17 cellular contexts compared by ENCODE assay signal in genomic region chr11:67368621-67369020, GRCh38. TPM values are rescaled to one million over a fixed set of nuclear protein-coding genes. Genes with fewer than 3 reads are reported as not detected.
DNase-seq lines count a peak whose midpoint lies in the region; ATAC-seq, FAIRE-seq and TF ChIP-seq lines count a peak whose summit lies in the region.
"Had no signal": no experiment of that assay in that cellular context is flagged by ENCODE, and none has a peak within 500 bp of the region (broad histone marks: within the 10 kb centered on the region; RNA-seq: fewer than 3 reads in every experiment).

No MANE protein-coding gene starts in this region.

- H3K36me3 Mint-ChIP-seq in activated naive CD8-positive, alpha-beta T cell treated with anti-CD3 and anti-CD28 coated beads, Interleukin-2, amount 10 ng/mL, durations not matched to agents 7 days and 5 days = no peaks in the 10 kb centered on the region
- no peaks in the 10 kb centered on the region for H3K36me3 Mint-ChIP-seq in activated naive CD8-positive, alpha-beta T cell treated with anti-CD3 and anti-CD28 coated beads for 36 hours
- H3K36me3 Mint-ChIP-seq in immature natural killer cell = peaks cover 5 to 15% (median 14%) of the 10 kb centered on the region in 3 donors
- H3K36me3 Mint-ChIP-seq: naive thymus-derived CD8-positive, alpha-beta T cell had no signal

- no peak for FAIRE-seq in HTR-8/SVneo (lab: Jason Lieb, UNC)

- intact Hi-C loops in uterus (cut with DNase I; ENCODE audit: low total_unique reads) = no loop called here

- H3K27me3 Mint-ChIP-seq in activated naive CD8-positive, alpha-beta T cell treated with anti-CD3 and anti-CD28 coated beads, Interleukin-2, amount 10 ng/mL, durations not matched to agents 7 days and 5 days = peaks cover 42% of the 10 kb centered on the region
- peaks cover 14% of the 10 kb centered on the region for H3K27me3 Mint-ChIP-seq in activated naive CD8-positive, alpha-beta T cell treated with anti-CD3 and anti-CD28 coated beads for 36 hours
- H3K27me3 Mint-ChIP-seq in immature natural killer cell (ENCODE audit: low read depth in 3 of 3) = peaks cover 13 to 20% (median 20%) of the 10 kb centered on the region in 3 donors

- peak overlapping the region; percentile 15 for H3K4me3 Mint-ChIP-seq in activated naive CD8-positive, alpha-beta T cell treated with anti-CD3 and anti-CD28 coated beads, Interleukin-2, amount 10 ng/mL, durations not matched to agents 7 days and 5 days
- H3K4me3 Mint-ChIP-seq in activated naive CD8-positive, alpha-beta T cell treated with anti-CD3 and anti-CD28 coated beads for 36 hours = no peak overlapping the region
- H3K4me3 Mint-ChIP-seq in immature natural killer cell = peak overlapping the region; percentile 32 to 68 (median 57)
- H3K4me3 Mint-ChIP-seq: GM23338 had no signal

- H3K27ac ChIP-seq in RWPE1 (peak overlapping the region; percentile 66), uterus (peak overlapping the region; percentile 92 to 99)
- H3K27ac ChIP-seq: SK-N-MC had no signal

- H3K27ac Mint-ChIP-seq in activated naive CD8-positive, alpha-beta T cell treated with anti-CD3 and anti-CD28 coated beads, Interleukin-2, amount 10 ng/mL, durations not matched to agents 7 days and 5 days = no peak overlapping the region
- H3K27ac Mint-ChIP-seq in activated naive CD8-positive, alpha-beta T cell treated with anti-CD3 and anti-CD28 coated beads for 36 hours = no peak overlapping the region
- H3K27ac Mint-ChIP-seq in immature natural killer cell = peak overlapping the region; percentile 12 to 75 (median 52)
- H3K27ac Mint-ChIP-seq: GM23338 had no signal

- H3K9me3 Mint-ChIP-seq in activated naive CD8-positive, alpha-beta T cell treated with anti-CD3 and anti-CD28 coated beads, Interleukin-2, amount 10 ng/mL, durations not matched to agents 7 days and 5 days = no peaks in the 10 kb centered on the region
- H3K9me3 Mint-ChIP-seq in activated naive CD8-positive, alpha-beta T cell treated with anti-CD3 and anti-CD28 coated beads for 36 hours = no peaks in the 10 kb centered on the region
- H3K9me3 Mint-ChIP-seq in immature natural killer cell = peaks cover 0 to 2% (median 0%) of the 10 kb centered on the region in 6 donors
- H3K9me3 Mint-ChIP-seq: GM23338; naive thymus-derived CD8-positive, alpha-beta T cell had no signal

- no peak for DNase-seq in activated naive CD8-positive, alpha-beta T cell treated with anti-CD3 and anti-CD28 coated beads, Interleukin-2, amount 10 ng/mL, durations not matched to agents 7 days and 5 days
- no peak for DNase-seq in activated naive CD8-positive, alpha-beta T cell treated with anti-CD3 and anti-CD28 coated beads for 36 hours
- DNase-seq in RWPE1 (ENCODE audit: low spot score) (no peak), immature natural killer cell (peak; percentile 79 to 84 (median 81)), uterus (no peak), HTR-8/SVneo (ENCODE audit: insufficient read length, low spot score) (no peak), superior temporal gyrus (ENCODE audit: extremely low spot score) (no peak)
- DNase-seq: activated gamma-delta T cell; DMS153; left cardiac atrium; MM.1S; naive thymus-derived CD8-positive, alpha-beta T cell; tibial artery had no signal

- ATAC-seq in activated naive CD8-positive, alpha-beta T cell treated with anti-CD3 and anti-CD28 coated beads, Interleukin-2, amount 10 ng/mL, durations not matched to agents 7 days and 5 days (ENCODE audit: low read depth) = no peak
- no peak for ATAC-seq in HG03175 (IDR thresholded peaks at IDR 0.05; ENCODE audit: unreplicated experiment)
- ATAC-seq: GM23338; naive thymus-derived CD8-positive, alpha-beta T cell had no signal

- H3K4me1 ChIP-seq in uterus = peaks cover 5 to 16% of the 10 kb centered on the region in 2 donors

- H3K9me3 ChIP-seq in uterus = no peaks in the 10 kb centered on the region
- H3K9me3 ChIP-seq: breast epithelium, tibial artery had no signal

- H3K36me3 ChIP-seq in uterus = no peaks in the 10 kb centered on the region
- H3K36me3 ChIP-seq: breast epithelium had no signal

- CTCF ChIA-PET in RWPE1 (lab: Yijun Ruan, JAX) = interaction anchor here (3.0 kb wide), 1 partner anchor 14 kb away, joined by 16 read pairs; no protein-coding TSS in a partner anchor

- no peak overlapping the region for H3K4me3 ChIP-seq in uterus
- H3K4me3 ChIP-seq: breast epithelium, GM23338, SK-N-MC, tibial artery had no signal

- POLR2A ChIA-PET in activated naive CD8-positive, alpha-beta T cell treated with anti-CD3 and anti-CD28 coated beads, Interleukin-2, amount 10 ng/mL, durations not matched to agents 7 days and 5 days (lab: Charles Lee) = interaction anchor here (1.1 to 1.6 kb wide), 2 partner anchors 15 to 23 kb away, joined by 3 to 5 read pairs; partner anchors contain the start of genes POLD4 and RAD9A
- POLR2A ChIA-PET in RWPE1 (lab: Yijun Ruan, JAX; ENCODE audit: low non-redundant PET) = no interaction called here

- no peaks in the 10 kb centered on the region for H3K27me3 ChIP-seq in uterus
- H3K27me3 ChIP-seq: breast epithelium, tibial artery had no signal

- TF ChIP-seq POLR2A in uterus (IDR thresholded peaks at IDR 0.05) = no peak

- H3K4me1 Mint-ChIP-seq in activated naive CD8-positive, alpha-beta T cell treated with anti-CD3 and anti-CD28 coated beads, Interleukin-2, amount 10 ng/mL, durations not matched to agents 7 days and 5 days = peaks cover 49% of the 10 kb centered on the region
- H3K4me1 Mint-ChIP-seq in activated naive CD8-positive, alpha-beta T cell treated with anti-CD3 and anti-CD28 coated beads for 36 hours = peaks cover 39% of the 10 kb centered on the region
- H3K4me1 Mint-ChIP-seq in immature natural killer cell = peaks cover 74 to 76% of the 10 kb centered on the region in 2 donors

- TF ChIP-seq CTCF in RWPE1 (conservative IDR thresholded peaks at IDR 0.05; ENCODE audit: low read depth) (no peak), uterus (IDR thresholded peaks at IDR 0.05) (no peak)

RNA-seq across cellular contexts. Expression of gene CLCF1, which starts 4.8 kb away (rescaled TPM):
- total RNA-seq in activated naive CD8-positive, alpha-beta T cell treated with anti-CD3 and anti-CD28 coated beads, Interleukin-2, amount 10 ng/mL, durations not matched to agents 7 days and 5 days = 1 to 10 TPM; 4.3 to 4.7 TPM
- total RNA-seq in activated naive CD8-positive, alpha-beta T cell treated with anti-CD3 and anti-CD28 coated beads for 36 hours = under 1 TPM; 0.31 to 0.56 TPM
- 1 to 10 TPM in 1 of 3 donors, under 1 TPM in 1, not detected in 1; 0.34 to 2.2 TPM for polyA plus RNA-seq in immature natural killer cell
- total RNA-seq in uterus = 10 to 100 TPM in 1 of 4 donors, 1 to 10 TPM in 2, under 1 TPM in 1; 0.77 to 19.3 (median 7.4) TPM
- total RNA-seq: GM23338 had no signal

RNA-seq across cellular contexts. Expression of gene POLD4, which starts 15.3 kb away (rescaled TPM):
- total RNA-seq in activated naive CD8-positive, alpha-beta T cell treated with anti-CD3 and anti-CD28 coated beads, Interleukin-2, amount 10 ng/mL, durations not matched to agents 7 days and 5 days = 10 to 100 TPM; 73.2 to 78.2 TPM
- total RNA-seq in activated naive CD8-positive, alpha-beta T cell treated with anti-CD3 and anti-CD28 coated beads for 36 hours = 10 to 100 TPM; 28.5 to 28.6 TPM
- 100 to 1,000 TPM in 2 of 3 donors, 10 to 100 TPM in 1; 86.1 to 131 (median 118) TPM for polyA plus RNA-seq in immature natural killer cell
- total RNA-seq in uterus = 10 to 100 TPM in 3 of 4 donors, 1 to 10 TPM in 1; 8.7 to 65.6 (median 31.3) TPM

RNA-seq across cellular contexts. Expression of gene RAD9A, which starts 23.2 kb away (rescaled TPM):
- 10 to 100 TPM; 65.3 to 67.1 TPM for total RNA-seq in activated naive CD8-positive, alpha-beta T cell treated with anti-CD3 and anti-CD28 coated beads, Interleukin-2, amount 10 ng/mL, durations not matched to agents 7 days and 5 days
- total RNA-seq in activated naive CD8-positive, alpha-beta T cell treated with anti-CD3 and anti-CD28 coated beads for 36 hours = 10 to 100 TPM; 31.2 to 33.7 TPM
- 10 to 100 TPM; 10.2 to 12.8 (median 11.6) TPM for polyA plus RNA-seq in immature natural killer cell
- 10 to 100 TPM in 2 of 4 donors, 1 to 10 TPM in 2; 2.6 to 37.3 (median 11.6) TPM for total RNA-seq in uterus

RNA-seq across cellular contexts. Expression of gene PPP1CA, which starts 33.0 kb away (rescaled TPM):
- total RNA-seq in activated naive CD8-positive, alpha-beta T cell treated with anti-CD3 and anti-CD28 coated beads, Interleukin-2, amount 10 ng/mL, durations not matched to agents 7 days and 5 days = 100 to 1,000 TPM; 290 to 311 TPM
- total RNA-seq in activated naive CD8-positive, alpha-beta T cell treated with anti-CD3 and anti-CD28 coated beads for 36 hours = 100 to 1,000 TPM; 262 to 269 TPM
- polyA plus RNA-seq in immature natural killer cell = 1,000 to 10,000 TPM in 1 of 3 donors, 100 to 1,000 TPM in 2; 830 to 1,276 (median 950) TPM
- 100 to 1,000 TPM in 1 of 4 donors, 10 to 100 TPM in 3; 15.9 to 180 (median 77.1) TPM for total RNA-seq in uterus

RNA-seq across cellular contexts. Expression of gene TBC1D10C, which starts 35.3 kb away (rescaled TPM):
- total RNA-seq in activated naive CD8-positive, alpha-beta T cell treated with anti-CD3 and anti-CD28 coated beads, Interleukin-2, amount 10 ng/mL, durations not matched to agents 7 days and 5 days = 100 to 1,000 TPM; 359 to 367 TPM
- total RNA-seq in activated naive CD8-positive, alpha-beta T cell treated with anti-CD3 and anti-CD28 coated beads for 36 hours = 100 to 1,000 TPM; 117 to 121 TPM
- 100 to 1,000 TPM; 396 to 531 (median 451) TPM for polyA plus RNA-seq in immature natural killer cell
- total RNA-seq in uterus = 1 to 10 TPM in 2 of 4 donors, not detected in 2; 1.3 to 2.5 TPM

Comparison
In these comparisons a context has a peak if more than half of its experiments do, and no peak if none do; other contexts are left out.
1. DNase-seq: peak in immature natural killer cell (3 of 3); none in activated naive CD8-positive, alpha-beta T cell treated with anti-CD3 and anti-CD28 coated beads, Interleukin-2, amount 10 ng/mL, durations not matched to agents 7 days and 5 days (single experiment), activated naive CD8-positive, alpha-beta T cell treated with anti-CD3 and anti-CD28 coated beads for 36 hours (single experiment), RWPE1 (single experiment), uterus (0 of 2), HTR-8/SVneo (single experiment) and superior temporal gyrus (single experiment).
2. H3K27ac Mint-ChIP-seq: peak in immature natural killer cell (6 of 6); none in activated naive CD8-positive, alpha-beta T cell treated with anti-CD3 and anti-CD28 coated beads, Interleukin-2, amount 10 ng/mL, durations not matched to agents 7 days and 5 days (single experiment) and activated naive CD8-positive, alpha-beta T cell treated with anti-CD3 and anti-CD28 coated beads for 36 hours (single experiment).